In genomic region chr9:110140276-110140675, GRCh38 we compare ENCODE assay signal across 21 cellular contexts.
DNase-seq lines count a peak whose midpoint lies in the region; ATAC-seq and TF ChIP-seq lines count a peak whose summit lies in the region.
"Had no signal": no experiment of that assay in that cellular context is flagged by ENCODE, and none has a peak within 500 bp of the region (broad histone marks: within the 10 kb centered on the region; RNA-seq: fewer than 3 reads in every experiment).

No MANE protein-coding gene starts in this region.

- CTCF ChIA-PET in MCF 10A (lab: Yijun Ruan, JAX) = no interaction called here
- CTCF ChIA-PET in activated CD4-positive, alpha-beta memory T cell treated with anti-CD3 and anti-CD28 coated beads, Interleukin-2, amount 10 ng/mL, durations not matched to agents 7 days and 5 days (lab: Charles Lee) = no interaction called here

- peaks cover 80% of the 10 kb centered on the region for H3K79me2 ChIP-seq in Loucy (ENCODE audit: insufficient read depth, low read length)

- H3K27ac Mint-ChIP-seq in MCF 10A (ENCODE audit: low read depth, unreplicated experiment) (no peak overlapping the region), memory B cell (peak overlapping the region; percentile 2)
- H3K27ac Mint-ChIP-seq in activated CD4-positive, alpha-beta memory T cell treated with anti-CD3 and anti-CD28 coated beads, Interleukin-2, amount 10 ng/mL, durations not matched to agents 7 days and 5 days = no peak overlapping the region
- H3K27ac Mint-ChIP-seq: activated CD4-positive, alpha-beta T cell treated with anti-CD3 and anti-CD28 coated beads, Interleukin-2, amount 10 ng/mL, durations not matched to agents 24 days and 14 days; activated naive CD8-positive, alpha-beta T cell treated with anti-CD3 and anti-CD28 coated beads, Interleukin-2, amount 10 ng/mL, durations not matched to agents 7 days and 5 days had no signal

- intact Hi-C loops in MCF 10A (cut with micrococcal nuclease) = no loop called here

- H3K9me2 ChIP-seq in Loucy (replicated peaks; ENCODE audit: low read depth, low read length) = no peaks in the 10 kb centered on the region

- no peaks in the 10 kb centered on the region for H3K27me3 ChIP-seq in Loucy (ENCODE audit: insufficient read depth, low read length, poor library complexity, severe bottlenecking)
- H3K27me3 ChIP-seq: body of pancreas, spleen had no signal

- BruUV-seq in MCF 10A (replicated peaks; lab: Mats Ljungman, UMichigan) = no TSS peak

- H4K20me1 ChIP-seq in Loucy (ENCODE audit: insufficient read depth, low read length, poor library complexity, severe bottlenecking) = no peaks in the 10 kb centered on the region

- peaks cover 60% of the 10 kb centered on the region for H3K36me3 Mint-ChIP-seq in MCF 10A (ENCODE audit: insufficient read depth, unreplicated experiment)
- peaks cover 38% of the 10 kb centered on the region for H3K36me3 Mint-ChIP-seq in memory B cell
- H3K36me3 Mint-ChIP-seq in activated CD4-positive, alpha-beta memory T cell treated with anti-CD3 and anti-CD28 coated beads, Interleukin-2, amount 10 ng/mL, durations not matched to agents 7 days and 5 days (ENCODE audit: low read depth) = peaks cover 39% of the 10 kb centered on the region

- no peak overlapping the region for H3K9ac ChIP-seq in Loucy (ENCODE audit: low read depth, low read length, poor library complexity, severe bottlenecking)

- no peak overlapping the region for H3K4me2 ChIP-seq in Loucy (ENCODE audit: low read depth, low read length, poor library complexity, severe bottlenecking)

- POLR2A ChIA-PET in MCF 10A (lab: Yijun Ruan, JAX) = interaction anchor here (0.7 kb wide), 1 partner anchor 321 kb away, joined by 3 read pairs; no protein-coding TSS in a partner anchor
- POLR2A ChIA-PET in activated CD4-positive, alpha-beta memory T cell treated with anti-CD3 and anti-CD28 coated beads, Interleukin-2, amount 10 ng/mL, durations not matched to agents 7 days and 5 days (lab: Charles Lee) = no interaction called here

- peaks cover 15% of the 10 kb centered on the region for H3F3A ChIP-seq in Loucy (ENCODE audit: low read depth)

- H3K4me1 Mint-ChIP-seq in MCF 10A (ENCODE audit: insufficient read depth, unreplicated experiment) (peaks cover 35% of the 10 kb centered on the region), memory B cell (peaks cover 55% of the 10 kb centered on the region)
- H3K4me1 Mint-ChIP-seq in activated CD4-positive, alpha-beta memory T cell treated with anti-CD3 and anti-CD28 coated beads, Interleukin-2, amount 10 ng/mL, durations not matched to agents 7 days and 5 days = peaks cover 37% of the 10 kb centered on the region

- H3K4me3 ChIP-seq in AG10803 (ENCODE audit: low read length) (no peak overlapping the region), Loucy (ENCODE audit: low read length, poor library complexity, severe bottlenecking) (no peak overlapping the region)
- H3K4me3 ChIP-seq: body of pancreas, spleen had no signal

- peak; percentile 14; the same call in 1 of the 2 replicates for TF ChIP-seq CTCF in AG10803 (conservative IDR thresholded peaks at IDR 0.05; ENCODE audit: low read length)
- TF ChIP-seq CTCF in Loucy (conservative IDR thresholded peaks at IDR 0.05; ENCODE audit: low read length) = peak; percentile 18; the same call in 1 of the 2 replicates
- no peak for TF ChIP-seq CTCF in MCF 10A (IDR thresholded peaks at IDR 0.05; ENCODE audit: unreplicated experiment)

- DNase-seq in AG10803 (ENCODE audit: low read depth) (no peak), MCF 10A (ENCODE audit: unreplicated experiment) (peak; percentile 61), memory B cell (ENCODE audit: low spot score in 2 of 2) (no peak), NCI-H2081 (lab: John Stamatoyannopoulos, UW) (no peak)
- no peak for DNase-seq in activated CD4-positive, alpha-beta memory T cell treated with anti-CD3 and anti-CD28 coated beads, Interleukin-2, amount 10 ng/mL, durations not matched to agents 7 days and 5 days
- no peak for DNase-seq in stimulated activated CD4-positive, alpha-beta T cell treated with anti-CD3 and anti-CD28 coated beads, Interleukin-1b, Interleukin-23, amount 100 ng/mL, for 48 hours
- no peak for DNase-seq in stimulated activated CD4-positive, alpha-beta T cell treated with anti-CD3 and anti-CD28 coated beads, Interleukin-2, amount 100 ng/mL, for 48 hours
- DNase-seq: activated CD4-positive, alpha-beta T cell treated with anti-CD3 and anti-CD28 coated beads, Interleukin-2, amount 10 ng/mL, durations not matched to agents 24 days and 14 days; activated naive CD8-positive, alpha-beta T cell treated with anti-CD3 and anti-CD28 coated beads, Interleukin-2, amount 10 ng/mL, durations not matched to agents 7 days and 5 days; body of pancreas; cortex of kidney; hippocampal formation; KG1; NCI-H1092; NCI-H2029 treated with DMSO at 0.1 percent for 48 hours; NCI-H510A; spleen; T-helper 1 cell had no signal

- no peaks in the 10 kb centered on the region for H3K27me3 Mint-ChIP-seq in MCF 10A (ENCODE audit: insufficient read depth, unreplicated experiment)
- H3K27me3 Mint-ChIP-seq in memory B cell = no peaks in the 10 kb centered on the region
- H3K27me3 Mint-ChIP-seq in activated CD4-positive, alpha-beta memory T cell treated with anti-CD3 and anti-CD28 coated beads, Interleukin-2, amount 10 ng/mL, durations not matched to agents 7 days and 5 days = no peaks in the 10 kb centered on the region
- H3K27me3 Mint-ChIP-seq: activated CD4-positive, alpha-beta T cell treated with anti-CD3 and anti-CD28 coated beads, Interleukin-2, amount 10 ng/mL, durations not matched to agents 24 days and 14 days had no signal

- H2AFZ ChIP-seq in Loucy (ENCODE audit: low read length) = no peak overlapping the region

- peaks cover 22% of the 10 kb centered on the region for H3K4me1 ChIP-seq in Loucy (ENCODE audit: insufficient read depth, low read length, poor library complexity, severe bottlenecking)

- H3K9me3 Mint-ChIP-seq in MCF 10A (ENCODE audit: unreplicated experiment) = no peaks in the 10 kb centered on the region
- H3K9me3 Mint-ChIP-seq in memory B cell = peaks cover 3% of the 10 kb centered on the region
- no peaks in the 10 kb centered on the region for H3K9me3 Mint-ChIP-seq in activated CD4-positive, alpha-beta memory T cell treated with anti-CD3 and anti-CD28 coated beads, Interleukin-2, amount 10 ng/mL, durations not matched to agents 7 days and 5 days
- H3K9me3 Mint-ChIP-seq: activated T-helper 2 cell treated with anti-CD3 and anti-CD28 coated beads, Interferon-gamma antibody, Interleukin-2, Interleukin-4, amounts not matched to agents 10 μg/mL and 5 μg/mL and 100 μg/mL, durations not matched to agents 14 hours and 24 hours and 36 hours had no signal

- ATAC-seq in memory B cell (ENCODE audit: low read depth) = no peak
- ATAC-seq: body of pancreas, Right ventricle myocardium inferior had no signal

- no peak overlapping the region for H3K4me3 Mint-ChIP-seq in MCF 10A (ENCODE audit: unreplicated experiment)
- H3K4me3 Mint-ChIP-seq in memory B cell = no peak overlapping the region
- no peak overlapping the region for H3K4me3 Mint-ChIP-seq in activated CD4-positive, alpha-beta memory T cell treated with anti-CD3 and anti-CD28 coated beads, Interleukin-2, amount 10 ng/mL, durations not matched to agents 7 days and 5 days
- H3K4me3 Mint-ChIP-seq: activated CD4-positive, alpha-beta T cell treated with anti-CD3 and anti-CD28 coated beads, Interleukin-2, amount 10 ng/mL, durations not matched to agents 24 days and 14 days; activated naive CD8-positive, alpha-beta T cell treated with anti-CD3 and anti-CD28 coated beads, Interleukin-2, amount 10 ng/mL, durations not matched to agents 7 days and 5 days had no signal

- no peaks in the 10 kb centered on the region for H3K9me3 ChIP-seq in Loucy (ENCODE audit: insufficient read depth, low read depth, low read length)
- H3K9me3 ChIP-seq: body of pancreas, spleen had no signal

- H3K36me3 ChIP-seq in Loucy (ENCODE audit: insufficient read depth, low read length) = peaks cover 59% of the 10 kb centered on the region; the same call in 1 of the 2 replicates
